In the genomic region with DNA sequence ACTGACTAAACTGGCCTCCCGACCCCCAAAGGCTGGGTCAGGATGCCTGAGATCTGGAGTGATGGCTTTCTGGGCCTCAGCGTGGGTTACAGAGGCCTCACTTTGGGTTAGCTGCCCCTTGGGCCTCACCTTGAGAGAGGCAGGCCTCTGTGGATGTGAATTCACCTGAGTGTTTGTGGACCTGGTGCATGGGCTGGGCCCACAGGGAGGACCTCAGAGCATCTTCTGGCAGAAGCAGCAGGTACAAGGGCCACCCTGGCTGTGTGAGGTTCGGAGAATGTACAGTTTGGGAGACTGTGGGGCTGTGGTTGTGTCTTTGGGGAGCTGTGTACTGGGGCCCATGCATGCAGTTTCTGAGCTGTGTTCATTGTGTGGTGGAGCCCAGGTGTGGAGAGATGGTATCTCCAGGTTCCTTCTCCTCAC, we compare ENCODE assay signal across 13 cellular contexts. TPM values are rescaled to one million over a fixed set of nuclear protein-coding genes. Genes with fewer than 3 reads are reported as not detected.
DNase-seq lines count a peak whose midpoint lies in the region; TF ChIP-seq lines count a peak whose summit lies in the region.
"Had no signal": no experiment of that assay in that cellular context is flagged by ENCODE, and none has a peak within 500 bp of the region (broad histone marks: within the 10 kb centered on the region; RNA-seq: fewer than 3 reads in every experiment).

No MANE protein-coding gene starts in this region.

- H3K9ac ChIP-seq in BLaER1 (peak overlapping the region; percentile 32; the same call in 1 of the 2 replicates), Loucy (ENCODE audit: low read depth, low read length, poor library complexity, severe bottlenecking) (peak overlapping the region; percentile 51), colonic mucosa (ENCODE audit: low read depth in 2 of 2, low read length in 2 of 2) (peak overlapping the region; percentile 55 to 70), neural progenitor cell (no peak overlapping the region)

- no peaks in the 10 kb centered on the region for H3K9me3 ChIP-seq in BLaER1
- no peaks in the 10 kb centered on the region for H3K9me3 ChIP-seq in Loucy (ENCODE audit: insufficient read depth, low read depth, low read length)
- H3K9me3 ChIP-seq in colonic mucosa: no peaks in the 10 kb centered on the region
- no peaks in the 10 kb centered on the region for H3K9me3 ChIP-seq in neural progenitor cell (ENCODE audit: low read depth)
- no peaks in the 10 kb centered on the region for H3K9me3 ChIP-seq in prostate gland

- H3K4me2 ChIP-seq in BLaER1: peak overlapping the region; percentile 100
- peak overlapping the region; percentile 64 for H3K4me2 ChIP-seq in Loucy (ENCODE audit: low read depth, low read length, poor library complexity, severe bottlenecking)
- H3K4me2 ChIP-seq in neural progenitor cell: no peak overlapping the region

- H3K27ac Mint-ChIP-seq in neural progenitor cell: peak overlapping the region; percentile 37
- H3K27ac Mint-ChIP-seq in type B pancreatic cell: no peak overlapping the region

- peaks cover 82% of the 10 kb centered on the region for H4K20me1 ChIP-seq in BLaER1
- peaks cover 48% of the 10 kb centered on the region for H4K20me1 ChIP-seq in Loucy (ENCODE audit: insufficient read depth, low read length, poor library complexity, severe bottlenecking)
- peaks cover 57% of the 10 kb centered on the region for H4K20me1 ChIP-seq in neural progenitor cell (ENCODE audit: low read depth)

- no peaks in the 10 kb centered on the region for H3K27me3 ChIP-seq in BLaER1
- H3K27me3 ChIP-seq in Loucy (ENCODE audit: insufficient read depth, low read length, poor library complexity, severe bottlenecking): no peaks in the 10 kb centered on the region
- no peaks in the 10 kb centered on the region for H3K27me3 ChIP-seq in colonic mucosa
- H3K27me3 ChIP-seq in neural progenitor cell: no peaks in the 10 kb centered on the region
- H3K27me3 ChIP-seq in prostate gland (replicated peaks; ENCODE audit: insufficient read depth): no peaks in the 10 kb centered on the region

- H3K4me3 Mint-ChIP-seq in neural progenitor cell (no peak overlapping the region), type B pancreatic cell (no peak overlapping the region)

- TF ChIP-seq CTCF in Loucy (conservative IDR thresholded peaks at IDR 0.05; ENCODE audit: low read length): no peak
- no peak for TF ChIP-seq CTCF in colonic mucosa (IDR thresholded peaks at IDR 0.05)
- no peak for TF ChIP-seq CTCF in neural progenitor cell (IDR thresholded peaks at IDR 0.05)
- no peak for TF ChIP-seq CTCF in type B pancreatic cell (conservative IDR thresholded peaks at IDR 0.05)
- TF ChIP-seq CTCF in prostate gland (IDR thresholded peaks at IDR 0.05): no peak

- no peaks in the 10 kb centered on the region for H3K36me3 Mint-ChIP-seq in neural progenitor cell
- peaks cover 5% of the 10 kb centered on the region for H3K36me3 Mint-ChIP-seq in type B pancreatic cell

- peaks cover 20% of the 10 kb centered on the region for H3K4me1 Mint-ChIP-seq in neural progenitor cell
- H3K4me1 Mint-ChIP-seq in type B pancreatic cell (ENCODE audit: unreplicated experiment): peaks cover 40% of the 10 kb centered on the region

- TF ChIP-seq POLR2A in prostate gland (IDR thresholded peaks at IDR 0.05): no peak

- H3K27ac ChIP-seq in BLaER1: peak overlapping the region; percentile 53
- H3K27ac ChIP-seq in colonic mucosa: peak overlapping the region; percentile 63
- no peak overlapping the region for H3K27ac ChIP-seq in neural progenitor cell
- H3K27ac ChIP-seq in prostate gland: peak overlapping the region in 1 of 2 donors; percentile 27

- H3F3A ChIP-seq in Loucy (ENCODE audit: low read depth) (no peaks in the 10 kb centered on the region), neural progenitor cell (ENCODE audit: low read depth) (no peaks in the 10 kb centered on the region)

- H3K4me1 ChIP-seq in BLaER1: peaks cover 96% of the 10 kb centered on the region
- peaks cover 75% of the 10 kb centered on the region for H3K4me1 ChIP-seq in Loucy (ENCODE audit: insufficient read depth, low read length, poor library complexity, severe bottlenecking)
- H3K4me1 ChIP-seq in colonic mucosa: peaks cover 38% of the 10 kb centered on the region
- no peaks in the 10 kb centered on the region for H3K4me1 ChIP-seq in neural progenitor cell
- peaks cover 36% of the 10 kb centered on the region for H3K4me1 ChIP-seq in prostate gland (replicated peaks)

- no peak overlapping the region for H2AFZ ChIP-seq in Loucy (ENCODE audit: low read length)
- no peak overlapping the region for H2AFZ ChIP-seq in neural progenitor cell (replicated peaks)

- DNase-seq in colonic mucosa (no peak), neural progenitor cell (ENCODE audit: low spot score) (no peak), SK-N-DZ (ENCODE audit: low spot score) (no peak), type B pancreatic cell (ENCODE audit: extremely low spot score, unreplicated experiment) (no peak), NCI-H446 treated with DMSO at 0.1 percent for 48 hours (lab: John Stamatoyannopoulos, UW) (no peak), prostate gland (ENCODE audit: low spot score) (no peak)
- DNase-seq: NCI-H774; stimulated activated CD4-positive, alpha-beta T cell treated with anti-CD3 and anti-CD28 coated beads, Interleukin-12 subunit alpha, Interleukin-12 subunit beta, amount 100 ng/mL, for 4 hours had no signal

- 89% methylated on average over 3 of the region's 3 CpGs for WGBS in prostate gland

- intact Hi-C loops in colonic mucosa (cut with DNase I) (no loop called here), prostate gland (cut with DNase I) (no loop called here)

- H3K4me3 ChIP-seq in BLaER1: no peak overlapping the region
- no peak overlapping the region for H3K4me3 ChIP-seq in Loucy (ENCODE audit: low read length, poor library complexity, severe bottlenecking)
- no peak overlapping the region for H3K4me3 ChIP-seq in colonic mucosa
- no peak overlapping the region for H3K4me3 ChIP-seq in neural progenitor cell
- H3K4me3 ChIP-seq in prostate gland: no peak overlapping the region

- H3K79me2 ChIP-seq in Loucy (ENCODE audit: insufficient read depth, low read length): peaks cover 90% of the 10 kb centered on the region
- peaks cover 3% of the 10 kb centered on the region for H3K79me2 ChIP-seq in neural progenitor cell (ENCODE audit: low read depth)

- H3K36me3 ChIP-seq in BLaER1: peaks cover 16% of the 10 kb centered on the region; the same call in 1 of the 2 replicates
- H3K36me3 ChIP-seq in Loucy (ENCODE audit: insufficient read depth, low read length): peaks cover 14% of the 10 kb centered on the region; the same call in 1 of the 2 replicates
- H3K36me3 ChIP-seq in colonic mucosa: no peaks in the 10 kb centered on the region
- no peaks in the 10 kb centered on the region for H3K36me3 ChIP-seq in neural progenitor cell
- no peaks in the 10 kb centered on the region for H3K36me3 ChIP-seq in prostate gland

- H3K27me3 Mint-ChIP-seq in neural progenitor cell (ENCODE audit: insufficient read depth, low read depth) (peaks cover 2% of the 10 kb centered on the region), type B pancreatic cell (no peaks in the 10 kb centered on the region)

- H3K9me3 Mint-ChIP-seq in neural progenitor cell: no peaks in the 10 kb centered on the region
- H3K9me3 Mint-ChIP-seq in type B pancreatic cell: no peaks in the 10 kb centered on the region
- H3K9me3 Mint-ChIP-seq: stimulated activated naive CD8-positive, alpha-beta T cell treated with anti-CD3 and anti-CD28 coated beads, Interleukin-15, Interleukin-2, amounts not matched to agents 100 ng/mL and 50 ng/mL, for 24 hours had no signal

- H3K9me2 ChIP-seq in Loucy (replicated peaks; ENCODE audit: low read depth, low read length): no peaks in the 10 kb centered on the region

RNA-seq across cellular contexts. Expression of a gene that starts 18.3 kb away (rescaled TPM):
- total RNA-seq in colonic mucosa (10 to 100 TPM; 25.6 to 46.7 TPM), neural progenitor cell (ENCODE audit: low replicate concordance) (9.0 and 9.4 TPM in 2 replicates), type B pancreatic cell (ENCODE audit: low replicate concordance) (23.8 and 34.3 TPM in 2 replicates), prostate gland (10 to 100 TPM; 24.4 to 70.6 TPM)
- polyA plus RNA-seq in SK-N-DZ (2014; cell fraction: cytosol; rRNA removed): 42.3 and 43.5 TPM in 2 replicates
- polyA plus RNA-seq in SK-N-DZ (2014; cell fraction: nucleus; rRNA removed): 27.0 and 42.6 TPM in 2 replicates

RNA-seq across cellular contexts. Expression of a gene that starts 37.3 kb away (rescaled TPM):
- total RNA-seq in colonic mucosa (under 1 TPM; 0.40 to 0.85 TPM), neural progenitor cell (ENCODE audit: low replicate concordance) (not detected in 2 replicates), type B pancreatic cell (ENCODE audit: low replicate concordance) (0.36 and 0.43 TPM in 2 replicates), prostate gland (1 to 10 TPM in 1 of 2 donors, under 1 TPM in 1; 0.82 to 5.3 TPM)
- 0.30 TPM in 1 of 2 replicates, not detected in the other for polyA plus RNA-seq in SK-N-DZ (2014; cell fraction: cytosol; rRNA removed)
- not detected in 2 replicates for polyA plus RNA-seq in SK-N-DZ (2014; cell fraction: nucleus; rRNA removed)
- total RNA-seq: M059J; T-helper 1 cell treated with Interleukin-12 subunit alpha and Interleukin-12 subunit beta and Interleukin-4 antibody, amounts not matched to agents 30 ng/mL and 1 ng/mL, for 36 hours had no signal

RNA-seq across cellular contexts. Expression of a gene that starts 39.6 kb away (rescaled TPM):
- total RNA-seq in colonic mucosa (10 to 100 TPM in 1 of 2 donors, 1 to 10 TPM in 1; 8.5 to 40.8 TPM), neural progenitor cell (ENCODE audit: low replicate concordance) (54.6 and 65.3 TPM in 2 replicates), type B pancreatic cell (ENCODE audit: low replicate concordance) (23.2 and 50.3 TPM in 2 replicates), prostate gland (10 to 100 TPM in 1 of 2 donors, 1 to 10 TPM in 1; 2.1 to 10.3 TPM)
- polyA plus RNA-seq in SK-N-DZ (2014; cell fraction: cytosol; rRNA removed): 87.3 and 102 TPM in 2 replicates
- 47.1 and 49.5 TPM in 2 replicates for polyA plus RNA-seq in SK-N-DZ (2014; cell fraction: nucleus; rRNA removed)
